Comparison of ENCODE assay signal across 1 cellular context in genomic region chr15:70086636-70087035, GRCh38.
TF ChIP-seq lines count a peak whose summit lies in the region.

No MANE protein-coding gene starts in this region.

TF ChIP-seq in HepG2, 621 proteins besides CTCF, POLR2A, EP300 and RAD21 (continued from another document):
- TF ChIP-seq ZBTB40 (IDR thresholded peaks at IDR 0.05) (no peak), ZBTB40 (CRISPR knock-in tag; IDR thresholded peaks at IDR 0.05) (no peak), MXD4 (CRISPR knock-in tag; IDR thresholded peaks at IDR 0.05) (no peak), TEF (CRISPR knock-in tag; IDR thresholded peaks at IDR 0.05) (no peak), PRDM15 (CRISPR knock-in tag; IDR thresholded peaks at IDR 0.05) (no peak), ZFY (CRISPR knock-in tag; IDR thresholded peaks at IDR 0.05) (no peak), FOXO1 (CRISPR knock-in tag; IDR thresholded peaks at IDR 0.05) (no peak), ZNF782 (CRISPR knock-in tag; IDR thresholded peaks at IDR 0.05; ENCODE audit: borderline replicate concordance) (no peak), ZNF749 (CRISPR knock-in tag; IDR thresholded peaks at IDR 0.05; ENCODE audit: borderline replicate concordance) (no peak), BCL6 (CRISPR knock-in tag; IDR thresholded peaks at IDR 0.05) (no peak), PHF20 (CRISPR knock-in tag; IDR thresholded peaks at IDR 0.05) (no peak), ZNF234 (CRISPR knock-in tag; conservative IDR thresholded peaks at IDR 0.05) (no peak), ASH2L (IDR thresholded peaks at IDR 0.05; ENCODE audit: insufficient read length, low read depth, low read length) (no peak), ZNF282 (IDR thresholded peaks at IDR 0.05; ENCODE audit: partially characterized antibody) (no peak)
